In the genomic region with DNA sequence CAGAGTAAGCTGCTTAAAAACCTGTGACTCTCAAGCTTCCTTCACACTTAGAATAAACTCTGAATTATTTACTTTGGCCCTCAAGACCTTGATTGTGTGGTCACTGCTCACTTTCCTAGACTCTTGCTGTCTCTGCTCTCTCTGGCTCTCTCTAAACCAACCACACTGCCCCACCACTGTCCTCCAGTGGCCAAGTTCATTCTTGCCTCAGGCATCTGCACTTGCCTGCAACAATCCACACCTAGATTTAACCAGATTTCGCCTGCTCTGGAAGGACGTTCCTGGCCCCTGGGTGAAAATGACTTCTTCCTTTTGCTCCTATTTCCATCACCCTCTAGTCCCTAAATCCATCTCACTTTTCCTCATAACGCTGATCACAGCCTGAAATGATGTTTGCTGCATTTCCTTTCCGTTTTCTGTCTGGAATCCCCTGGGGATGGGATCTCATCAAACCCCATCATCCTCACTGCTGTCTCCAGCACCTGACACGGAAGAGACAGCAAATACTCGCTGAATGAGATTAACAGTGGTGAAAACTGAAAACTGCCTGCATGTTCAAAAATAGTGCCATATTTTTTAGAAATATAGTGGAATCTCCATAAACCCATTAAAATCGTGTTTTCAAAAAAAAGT, we compare ENCODE assay signal across 1 cellular context.
A peak's percentile ranks its signal among the peaks of the same experiment; 100 is the strongest.
TF ChIP-seq lines count a peak whose summit lies in the region.

No MANE protein-coding gene starts in this region.

TF ChIP-seq in HEK293, 187 proteins besides CTCF, POLR2A, EP300 and RAD21 (continued from another document):
- TF ChIP-seq, protein P1, sequence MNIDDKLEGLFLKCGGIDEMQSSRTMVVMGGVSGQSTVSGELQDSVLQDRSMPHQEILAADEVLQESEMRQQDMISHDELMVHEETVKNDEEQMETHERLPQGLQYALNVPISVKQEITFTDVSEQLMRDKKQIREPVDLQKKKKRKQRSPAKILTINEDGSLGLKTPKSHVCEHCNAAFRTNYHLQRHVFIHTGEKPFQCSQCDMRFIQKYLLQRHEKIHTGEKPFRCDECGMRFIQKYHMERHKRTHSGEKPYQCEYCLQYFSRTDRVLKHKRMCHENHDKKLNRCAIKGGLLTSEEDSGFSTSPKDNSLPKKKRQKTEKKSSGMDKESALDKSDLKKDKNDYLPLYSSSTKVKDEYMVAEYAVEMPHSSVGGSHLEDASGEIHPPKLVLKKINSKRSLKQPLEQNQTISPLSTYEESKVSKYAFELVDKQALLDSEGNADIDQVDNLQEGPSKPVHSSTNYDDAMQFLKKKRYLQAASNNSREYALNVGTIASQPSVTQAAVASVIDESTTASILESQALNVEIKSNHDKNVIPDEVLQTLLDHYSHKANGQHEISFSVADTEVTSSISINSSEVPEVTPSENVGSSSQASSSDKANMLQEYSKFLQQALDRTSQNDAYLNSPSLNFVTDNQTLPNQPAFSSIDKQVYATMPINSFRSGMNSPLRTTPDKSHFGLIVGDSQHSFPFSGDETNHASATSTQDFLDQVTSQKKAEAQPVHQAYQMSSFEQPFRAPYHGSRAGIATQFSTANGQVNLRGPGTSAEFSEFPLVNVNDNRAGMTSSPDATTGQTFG (tag by site-specific recombination; IDR thresholded peaks at IDR 0.05; ENCODE audit: borderline replicate concordance), result no peak
- TF ChIP-seq, protein P2, sequence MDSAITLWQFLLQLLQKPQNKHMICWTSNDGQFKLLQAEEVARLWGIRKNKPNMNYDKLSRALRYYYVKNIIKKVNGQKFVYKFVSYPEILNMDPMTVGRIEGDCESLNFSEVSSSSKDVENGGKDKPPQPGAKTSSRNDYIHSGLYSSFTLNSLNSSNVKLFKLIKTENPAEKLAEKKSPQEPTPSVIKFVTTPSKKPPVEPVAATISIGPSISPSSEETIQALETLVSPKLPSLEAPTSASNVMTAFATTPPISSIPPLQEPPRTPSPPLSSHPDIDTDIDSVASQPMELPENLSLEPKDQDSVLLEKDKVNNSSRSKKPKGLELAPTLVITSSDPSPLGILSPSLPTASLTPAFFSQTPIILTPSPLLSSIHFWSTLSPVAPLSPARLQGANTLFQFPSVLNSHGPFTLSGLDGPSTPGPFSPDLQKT (IDR thresholded peaks at IDR 0.05; ENCODE audit: borderline replicate concordance, low read depth, low read length), result no peak
- TF ChIP-seq ZNF23 (tag by site-specific recombination; IDR thresholded peaks at IDR 0.05; ENCODE audit: borderline replicate concordance) (no peak), PRDM1 (tag by site-specific recombination; IDR thresholded peaks at IDR 0.05) (peak; percentile 53; the same call in 1 of the 2 replicates), ZNF266 (tag by site-specific recombination; IDR thresholded peaks at IDR 0.05; ENCODE audit: low read depth) (no peak), ZNF37A (tag by site-specific recombination; IDR thresholded peaks at IDR 0.05) (no peak)
- TF ChIP-seq, protein P3, sequence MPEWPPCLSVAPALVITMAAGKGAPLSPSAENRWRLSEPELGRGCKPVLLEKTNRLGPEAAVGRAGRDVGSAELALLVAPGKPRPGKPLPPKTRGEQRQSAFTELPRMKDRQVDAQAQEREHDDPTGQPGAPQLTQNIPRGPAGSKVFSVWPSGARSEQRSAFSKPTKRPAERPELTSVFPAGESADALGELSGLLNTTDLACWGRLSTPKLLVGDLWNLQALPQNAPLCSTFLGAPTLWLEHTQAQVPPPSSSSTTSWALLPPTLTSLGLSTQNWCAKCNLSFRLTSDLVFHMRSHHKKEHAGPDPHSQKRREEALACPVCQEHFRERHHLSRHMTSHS (tag by site-specific recombination; IDR thresholded peaks at IDR 0.05), result no peak
